In genomic region chr10:33398796-33399195, GRCh38 we compare ENCODE assay signal across 22 cellular contexts.
"Had no signal": no experiment of that assay in that cellular context is flagged by ENCODE, and none has a peak within 500 bp of the region (broad histone marks: within the 10 kb centered on the region; RNA-seq: fewer than 3 reads in every experiment).

No MANE protein-coding gene starts in this region.

- H3K4me1 Mint-ChIP-seq: nephron had no signal

- FAIRE-seq: colon, islet of Langerhans, TTC549 had no signal

- H3K27me3 ChIP-seq: esophagus muscularis mucosa, left lung, tibial nerve had no signal

- H3K27me3 Mint-ChIP-seq: progenitor cell of endocrine pancreas had no signal

- H3K27ac ChIP-seq: esophagus muscularis mucosa, left lung, lower lobe of right lung, tibial nerve, VCaP had no signal

- ATAC-seq: left lung, lower lobe of right lung had no signal

- DNase-seq: activated CD4-positive, alpha-beta T cell treated with anti-CD3 and anti-CD28 coated beads for 4 hours; activated CD4-positive, alpha-beta T cell treated with anti-CD3 and anti-CD28 coated beads, Interleukin-2, amount 50 U/mL, for 4 hours; activated effector memory CD4-positive, alpha-beta T cell treated with Interleukin-2 at 50 U/mL for 16 hours; activated naive CD4-positive, alpha-beta T cell treated with Interleukin-2 at 50 U/mL for 16 hours; activated T-cell treated with anti-CD3 and anti-CD28 coated beads for 4 hours; anterior cingulate cortex; dermis blood vessel endothelial cell; effector CD4-positive, alpha-beta T cell; left lung; lower lobe of right lung; mesenchymal stem cell; stimulated activated naive CD4-positive, alpha-beta T cell treated with Interleukin-2 at 50 U/mL for 16 hours had no signal

- H3K4me3 Mint-ChIP-seq: activated naive CD8-positive, alpha-beta T cell; nephron; T-helper 2 cell treated with Interferon-gamma antibody and Interleukin-4, amounts not matched to agents 5 μg/mL and 100 μg/mL, for 36 hours had no signal

- H3K36me3 ChIP-seq: esophagus muscularis mucosa, left lung, lower lobe of right lung, tibial nerve had no signal

- H3K36me3 Mint-ChIP-seq: activated naive CD8-positive, alpha-beta T cell had no signal

- H3K4me1 ChIP-seq: esophagus muscularis mucosa, left lung, lower lobe of right lung, tibial nerve had no signal

- H3K27ac Mint-ChIP-seq: activated naive CD8-positive, alpha-beta T cell; nephron; progenitor cell of endocrine pancreas; T-helper 2 cell treated with Interferon-gamma antibody and Interleukin-4, amounts not matched to agents 5 μg/mL and 100 μg/mL, for 36 hours had no signal

- H3K9me3 Mint-ChIP-seq: T-helper 2 cell treated with Interferon-gamma antibody and Interleukin-4, amounts not matched to agents 5 μg/mL and 100 μg/mL, for 36 hours had no signal

- H3K4me3 ChIP-seq: esophagus muscularis mucosa, left lung, lower lobe of right lung, tibial nerve had no signal
